2 cellular contexts compared by ENCODE assay signal in the genomic region with DNA sequence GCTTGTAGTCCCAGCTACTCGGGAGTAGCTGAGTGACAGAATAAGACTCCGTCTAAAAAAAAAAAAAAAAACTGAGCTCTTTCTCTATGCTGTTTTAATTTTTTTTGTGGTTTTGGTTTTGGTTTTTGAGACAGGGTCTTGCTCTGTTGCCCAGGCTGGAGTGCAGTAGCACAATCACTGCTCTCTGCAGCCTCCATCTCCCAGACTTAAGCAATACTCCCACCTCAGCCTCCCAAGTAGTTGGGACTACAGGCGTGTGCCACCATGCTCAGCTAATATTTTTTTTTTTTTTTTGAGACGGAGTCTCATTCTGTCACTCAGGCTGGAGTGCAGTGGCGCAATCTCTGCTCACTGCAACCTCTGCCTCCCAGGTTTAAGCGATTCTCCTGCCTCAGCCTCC.
TF ChIP-seq lines count a peak whose summit lies in the region.

No MANE protein-coding gene starts in this region.

TF ChIP-seq in K562, 482 proteins besides CTCF, POLR2A, EP300 and RAD21:
- 0 out of 2 replicates have a peak, but pooled peaks have one; percentile 30 for TF ChIP-seq CEBPB (tag; IDR thresholded peaks at IDR 0.05)
- TF ChIP-seq KDM1A (IDR thresholded peaks at IDR 0.05): peak; percentile 15 to 58; a peak in 1 of 4 replicates
- peak; percentile 86 for TF ChIP-seq ZNF121 (CRISPR knock-in tag; conservative IDR thresholded peaks at IDR 0.05)

TF ChIP-seq in HepG2, 621 proteins besides CTCF, POLR2A, EP300 and RAD21:
- TF ChIP-seq ZNF121 (CRISPR knock-in tag; IDR thresholded peaks at IDR 0.05) (peak; percentile 79), CEBPG (CRISPR knock-in tag; IDR thresholded peaks at IDR 0.05) (peak; percentile 24; the same call in 1 of the 2 replicates)
- TF ChIP-seq, protein P1, sequence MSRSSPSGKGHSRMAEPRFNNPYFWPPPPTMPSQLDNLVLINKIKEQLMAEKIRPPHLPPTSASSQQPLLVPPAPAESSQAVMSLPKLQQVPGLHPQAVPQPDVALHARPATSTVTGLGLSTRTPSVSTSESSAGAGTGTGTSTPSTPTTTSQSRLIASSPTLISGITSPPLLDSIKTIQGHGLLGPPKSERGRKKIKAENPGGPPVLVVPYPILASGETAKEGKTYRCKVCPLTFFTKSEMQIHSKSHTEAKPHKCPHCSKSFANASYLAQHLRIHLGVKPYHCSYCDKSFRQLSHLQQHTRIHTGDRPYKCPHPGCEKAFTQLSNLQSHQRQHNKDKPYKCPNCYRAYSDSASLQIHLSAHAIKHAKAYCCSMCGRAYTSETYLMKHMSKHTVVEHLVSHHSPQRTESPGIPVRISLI (CRISPR knock-in tag; IDR thresholded peaks at IDR 0.05; ENCODE audit: borderline replicate concordance): peak; percentile 45; the same call in 1 of the 2 replicates
- TF ChIP-seq, protein P2, sequence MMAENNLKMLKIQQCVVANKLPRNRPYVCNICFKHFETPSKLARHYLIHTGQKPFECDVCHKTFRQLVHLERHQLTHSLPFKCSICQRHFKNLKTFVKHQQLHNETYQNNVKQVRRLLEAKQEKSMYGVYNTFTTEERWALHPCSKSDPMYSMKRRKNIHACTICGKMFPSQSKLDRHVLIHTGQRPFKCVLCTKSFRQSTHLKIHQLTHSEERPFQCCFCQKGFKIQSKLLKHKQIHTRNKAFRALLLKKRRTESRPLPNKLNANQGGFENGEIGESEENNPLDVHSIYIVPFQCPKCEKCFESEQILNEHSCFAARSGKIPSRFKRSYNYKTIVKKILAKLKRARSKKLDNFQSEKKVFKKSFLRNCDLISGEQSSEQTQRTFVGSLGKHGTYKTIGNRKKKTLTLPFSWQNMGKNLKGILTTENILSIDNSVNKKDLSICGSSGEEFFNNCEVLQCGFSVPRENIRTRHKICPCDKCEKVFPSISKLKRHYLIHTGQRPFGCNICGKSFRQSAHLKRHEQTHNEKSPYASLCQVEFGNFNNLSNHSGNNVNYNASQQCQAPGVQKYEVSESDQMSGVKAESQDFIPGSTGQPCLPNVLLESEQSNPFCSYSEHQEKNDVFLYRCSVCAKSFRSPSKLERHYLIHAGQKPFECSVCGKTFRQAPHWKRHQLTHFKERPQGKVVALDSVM (CRISPR knock-in tag; IDR thresholded peaks at IDR 0.05): 0 out of 2 replicates have a peak, but pooled peaks have one; percentile 38
